ENCODE assay signal across 11 cellular contexts in the genomic region with DNA sequence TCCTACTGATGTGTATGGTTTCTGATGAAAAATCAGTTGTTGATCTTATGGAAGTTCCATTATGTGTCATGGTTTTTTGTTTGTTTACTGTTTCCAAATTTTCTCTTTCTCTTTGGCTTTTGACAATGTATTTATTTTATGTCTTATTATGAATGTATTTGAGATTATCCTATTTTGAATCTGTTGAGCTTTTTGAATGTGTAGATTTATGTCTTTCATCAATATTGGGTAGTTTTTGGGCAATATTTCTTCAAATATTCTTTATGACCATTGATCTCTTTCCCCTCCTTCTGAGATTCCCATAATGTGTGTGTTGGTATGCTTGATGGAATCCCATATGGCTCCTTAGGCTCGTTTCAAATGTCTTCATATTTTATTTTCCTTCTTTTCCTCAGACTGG.
"Had no signal": no experiment of that assay in that cellular context is flagged by ENCODE, and none has a peak within 500 bp of the region (broad histone marks: within the 10 kb centered on the region; RNA-seq: fewer than 3 reads in every experiment).

No MANE protein-coding gene starts in this region.

- H3K4me3 Mint-ChIP-seq: GM23338, H9, HFFc6 had no signal

- DNase-seq: GM23248, GOT3, H7, H9, HCEC 1CT, HFFc6 had no signal

- H3K4me3 ChIP-seq: GM23248, GM23338, HAP-1 had no signal

- H3K4me1 ChIP-seq: HAP-1 had no signal

- ATAC-seq: GM23338, HCT116 had no signal

- H3K36me3 ChIP-seq: HAP-1 had no signal

- H3K9ac ChIP-seq: GM23248 had no signal

- H3K27ac ChIP-seq: GM23248 had no signal

- FAIRE-seq: H1, H54 had no signal

- H3K4me2 ChIP-seq: GM23338 had no signal

- H3K4me1 Mint-ChIP-seq: GM23338 had no signal

- H3K9me3 Mint-ChIP-seq: GM23338, HFFc6 had no signal

- H3K27ac Mint-ChIP-seq: GM23338, H9, HFFc6 had no signal

- H2AFZ ChIP-seq: GM23248, GM23338 had no signal
